ENCODE assay signal across 1 cellular context in genomic region chr15:56732881-56733130, GRCh38.
TF ChIP-seq lines count a peak whose summit lies in the region.

No MANE protein-coding gene starts in this region.

TF ChIP-seq in IMR-90, 13 proteins besides CTCF, POLR2A, EP300 and RAD21:
- TF ChIP-seq MXI1 (IDR thresholded peaks at IDR 0.05; ENCODE audit: borderline replicate concordance, low read depth, low read length) (no peak), BHLHE40 (IDR thresholded peaks at IDR 0.05; ENCODE audit: low read depth, low read length) (no peak), MAZ (IDR thresholded peaks at IDR 0.05; ENCODE audit: borderline replicate concordance, low read depth, low read length) (no peak; the same call in 1 of the 2 replicates), MAFK (IDR thresholded peaks at IDR 0.05; ENCODE audit: low read depth, low read length) (no peak), NFE2L2 (IDR thresholded peaks at IDR 0.05; ENCODE audit: low read depth, low read length) (no peak), CEBPB (IDR thresholded peaks at IDR 0.05; ENCODE audit: low read depth, low read length) (no peak), FOS (IDR thresholded peaks at IDR 0.05; ENCODE audit: low read depth, low read length) (no peak), RFX5 (IDR thresholded peaks at IDR 0.05; ENCODE audit: low read depth, low read length) (no peak), SMC3 (IDR thresholded peaks at IDR 0.05; ENCODE audit: low read depth, low read length) (no peak), ELK1 (IDR thresholded peaks at IDR 0.05; ENCODE audit: borderline replicate concordance, low read depth, low read length) (no peak), RCOR1 (IDR thresholded peaks at IDR 0.05; ENCODE audit: insufficient replicate concordance, low read length) (no peak), CHD1 (IDR thresholded peaks at IDR 0.05; ENCODE audit: low read depth, low read length) (no peak)
- TF ChIP-seq, protein P1, sequence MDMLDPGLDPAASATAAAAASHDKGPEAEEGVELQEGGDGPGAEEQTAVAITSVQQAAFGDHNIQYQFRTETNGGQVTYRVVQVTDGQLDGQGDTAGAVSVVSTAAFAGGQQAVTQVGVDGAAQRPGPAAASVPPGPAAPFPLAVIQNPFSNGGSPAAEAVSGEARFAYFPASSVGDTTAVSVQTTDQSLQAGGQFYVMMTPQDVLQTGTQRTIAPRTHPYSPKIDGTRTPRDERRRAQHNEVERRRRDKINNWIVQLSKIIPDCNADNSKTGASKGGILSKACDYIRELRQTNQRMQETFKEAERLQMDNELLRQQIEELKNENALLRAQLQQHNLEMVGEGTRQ (IDR thresholded peaks at IDR 0.05; ENCODE audit: low read depth, low read length) = no peak
